In genomic region chr10:30562787-30563186, GRCh38 we compare ENCODE assay signal across 1 cellular context.
TF ChIP-seq lines count a peak whose summit lies in the region.

No MANE protein-coding gene starts in this region.

TF ChIP-seq in SK-N-SH treated with all-trans-retinoic acid at 6 μM for 48 hours, 23 proteins besides CTCF, POLR2A, EP300 and RAD21 (continued from another document):
- TF ChIP-seq, protein P1, sequence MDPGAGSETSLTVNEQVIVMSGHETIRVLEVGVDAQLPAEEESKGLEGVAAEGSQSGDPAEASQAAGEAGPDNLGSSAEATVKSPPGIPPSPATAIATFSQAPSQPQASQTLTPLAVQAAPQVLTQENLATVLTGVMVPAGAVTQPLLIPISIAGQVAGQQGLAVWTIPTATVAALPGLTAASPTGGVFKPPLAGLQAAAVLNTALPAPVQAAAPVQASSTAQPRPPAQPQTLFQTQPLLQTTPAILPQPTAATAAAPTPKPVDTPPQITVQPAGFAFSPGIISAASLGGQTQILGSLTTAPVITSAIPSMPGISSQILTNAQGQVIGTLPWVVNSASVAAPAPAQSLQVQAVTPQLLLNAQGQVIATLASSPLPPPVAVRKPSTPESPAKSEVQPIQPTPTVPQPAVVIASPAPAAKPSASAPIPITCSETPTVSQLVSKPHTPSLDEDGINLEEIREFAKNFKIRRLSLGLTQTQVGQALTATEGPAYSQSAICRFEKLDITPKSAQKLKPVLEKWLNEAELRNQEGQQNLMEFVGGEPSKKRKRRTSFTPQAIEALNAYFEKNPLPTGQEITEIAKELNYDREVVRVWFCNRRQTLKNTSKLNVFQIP (CRISPR knock-in tag; IDR thresholded peaks at IDR 0.05; ENCODE audit: borderline replicate concordance, low read depth): no peak
- no peak for TF ChIP-seq ZFP3 (CRISPR knock-in tag; IDR thresholded peaks at IDR 0.05)
- no peak for TF ChIP-seq ZC3H10 (CRISPR knock-in tag; IDR thresholded peaks at IDR 0.05)
- TF ChIP-seq TOX (CRISPR knock-in tag; IDR thresholded peaks at IDR 0.05; ENCODE audit: borderline replicate concordance): no peak
- TF ChIP-seq ZFP30 (CRISPR knock-in tag; IDR thresholded peaks at IDR 0.05): no peak
- TF ChIP-seq BACH2 (CRISPR knock-in tag; IDR thresholded peaks at IDR 0.05; ENCODE audit: borderline replicate concordance): no peak
- no peak for TF ChIP-seq ZNF565 (CRISPR knock-in tag; conservative IDR thresholded peaks at IDR 0.05; ENCODE audit: low read depth)
- TF ChIP-seq ZNF8 (CRISPR knock-in tag; IDR thresholded peaks at IDR 0.05): no peak
- TF ChIP-seq TCF4 (CRISPR knock-in tag; IDR thresholded peaks at IDR 0.05; ENCODE audit: borderline replicate concordance): no peak
- no peak for TF ChIP-seq GLIS3 (CRISPR knock-in tag; IDR thresholded peaks at IDR 0.05)
- TF ChIP-seq ISL1 (CRISPR knock-in tag; IDR thresholded peaks at IDR 0.05): no peak
